Comparison of ENCODE assay signal across 8 cellular contexts in genomic region chr5:16465544-16466432, GRCh38. TPM values are rescaled to one million over a fixed set of nuclear protein-coding genes. Genes with fewer than 3 reads are reported as not detected.
DNase-seq lines count a peak whose midpoint lies in the region; ATAC-seq and TF ChIP-seq lines count a peak whose summit lies in the region.

A gene with protein sequence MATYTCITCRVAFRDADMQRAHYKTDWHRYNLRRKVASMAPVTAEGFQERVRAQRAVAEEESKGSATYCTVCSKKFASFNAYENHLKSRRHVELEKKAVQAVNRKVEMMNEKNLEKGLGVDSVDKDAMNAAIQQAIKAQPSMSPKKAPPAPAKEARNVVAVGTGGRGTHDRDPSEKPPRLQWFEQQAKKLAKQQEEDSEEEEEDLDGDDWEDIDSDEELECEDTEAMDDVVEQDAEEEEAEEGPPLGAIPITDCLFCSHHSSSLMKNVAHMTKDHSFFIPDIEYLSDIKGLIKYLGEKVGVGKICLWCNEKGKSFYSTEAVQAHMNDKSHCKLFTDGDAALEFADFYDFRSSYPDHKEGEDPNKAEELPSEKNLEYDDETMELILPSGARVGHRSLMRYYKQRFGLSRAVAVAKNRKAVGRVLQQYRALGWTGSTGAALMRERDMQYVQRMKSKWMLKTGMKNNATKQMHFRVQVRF (minus strand): TSS chr5:16465800. CDS start chr5:16465665, 135 bp downstream.

- no peaks in the 10 kb centered on the region for H3K9me3 Mint-ChIP-seq in activated naive CD8-positive, alpha-beta T cell (ENCODE audit: low read depth)

- H3K4me3 Mint-ChIP-seq in activated naive CD8-positive, alpha-beta T cell: peak within 1 kb of the TSS; percentile 97

- H3K4me1 ChIP-seq in osteoblast (ENCODE audit: insufficient read depth, low read length): peaks cover 52% of the 10 kb centered on the region
- H3K4me1 ChIP-seq in testis: peaks cover 20% of the 10 kb centered on the region

- DNase-seq in GM12864 (ENCODE audit: low read depth) (peak; percentile 85), NCI-H1105 treated with DMSO at 0.1 percent for 48 hours (lab: John Stamatoyannopoulos, UW) (peak; percentile 84), SKM-1 treated with dmso at 0.1 percent for 144 hours (lab: John Stamatoyannopoulos, UW; ENCODE audit: unreplicated experiment) (peak; percentile 88), glomerular visceral epithelial cell (ENCODE audit: extremely low spot score) (peak; percentile 92), osteoblast (ENCODE audit: insufficient read length, low spot score, missing footprints) (peak; percentile 95), testis (peak; percentile 96)

- H3K9me3 ChIP-seq in osteoblast (ENCODE audit: low read depth, low read length) (no peaks in the 10 kb centered on the region), testis (no peaks in the 10 kb centered on the region)

- TF ChIP-seq CTCF in GM12864 (IDR thresholded peaks at IDR 0.05; ENCODE audit: low read depth, low read length, missing control alignments): no peak
- TF ChIP-seq CTCF in osteoblast (IDR thresholded peaks at IDR 0.05; ENCODE audit: extremely low read depth, low read depth, low read length): no peak
- TF ChIP-seq CTCF in testis (IDR thresholded peaks at IDR 0.05): no peak

- whole genome bisulfite sequencing in testis, 2 donors: 0% methylated on average over 14 to 72 of the region's 75 CpGs

- H3K4me2 ChIP-seq in osteoblast (ENCODE audit: insufficient read depth, low read length): peak within 1 kb of the TSS; percentile 93

- intact Hi-C loops in testis (cut with DNase I; ENCODE audit: low total_unique reads): no loop called here

- H3K4me3 ChIP-seq in GM12864 (ENCODE audit: low read depth, low read length): peak within 1 kb of the TSS; percentile 92
- H3K4me3 ChIP-seq in osteoblast (ENCODE audit: insufficient read depth, low read length): peak within 1 kb of the TSS; percentile 97
- H3K4me3 ChIP-seq in testis: peak within 1 kb of the TSS; percentile 62 to 95

- H3K27me3 Mint-ChIP-seq in activated naive CD8-positive, alpha-beta T cell: no peaks in the 10 kb centered on the region

- H3K27me3 ChIP-seq in osteoblast (ENCODE audit: insufficient read depth, low read length): no peaks in the 10 kb centered on the region
- H3K27me3 ChIP-seq in testis: no peaks in the 10 kb centered on the region

- peaks cover 26% of the 10 kb centered on the region for H3K36me3 ChIP-seq in osteoblast (ENCODE audit: insufficient read depth, low read length)
- no peaks in the 10 kb centered on the region for H3K36me3 ChIP-seq in testis (ENCODE audit: low read depth, missing control alignments)

- peaks cover 86% of the 10 kb centered on the region for H3K4me1 Mint-ChIP-seq in activated naive CD8-positive, alpha-beta T cell (ENCODE audit: low read depth)

- peak; percentile 66 for TF ChIP-seq POLR2A in testis (IDR thresholded peaks at IDR 0.05)

- H3K36me3 Mint-ChIP-seq in activated naive CD8-positive, alpha-beta T cell: peaks cover 11% of the 10 kb centered on the region

- peak within 1 kb of the TSS; percentile 97 for H3K27ac Mint-ChIP-seq in activated naive CD8-positive, alpha-beta T cell

- peak within 1 kb of the TSS; percentile 98 for H2AFZ ChIP-seq in osteoblast (ENCODE audit: low read length)

- ATAC-seq in HG02678 (IDR thresholded peaks at IDR 0.05; ENCODE audit: unreplicated experiment): peak; percentile 84

- peak within 1 kb of the TSS; percentile 80 for H3K27ac ChIP-seq in osteoblast (ENCODE audit: low read depth, low read length)
- peak within 1 kb of the TSS; percentile 16 to 75 for H3K27ac ChIP-seq in testis

- H3K79me2 ChIP-seq in osteoblast (ENCODE audit: insufficient read depth, low read length): peaks cover 80% of the 10 kb centered on the region

- H4K20me1 ChIP-seq in osteoblast (ENCODE audit: insufficient read depth, low read length): peaks cover 27% of the 10 kb centered on the region

RNA-seq across cellular contexts. Expression of the gene that starts here (rescaled TPM):
- total RNA-seq in osteoblast (67.2 and 69.8 TPM in 2 replicates), testis (10 to 100 TPM; 24.5 to 24.8 TPM)
- polyA plus RNA-seq in testis (ENCODE audit: insufficient read depth, low read depth, low replicate concordance): 36.3 TPM

Comparison
In these comparisons a context has a peak if more than half of its experiments do, and no peak if none do; other contexts are left out.
1. Peak in every context shown above with its lines: DNase-seq, ATAC-seq, H3K4me3 ChIP-seq and H3K27ac ChIP-seq.